Comparison of ENCODE assay signal across 11 cellular contexts in genomic region chr1:33306561-33307493, GRCh38. TPM values are rescaled to one million over a fixed set of nuclear protein-coding genes. Genes with fewer than 3 reads are reported as not detected.
A peak's percentile ranks its signal among the peaks of the same experiment; 100 is the strongest.
DNase-seq lines count a peak whose midpoint lies in the region; ATAC-seq and TF ChIP-seq lines count a peak whose summit lies in the region.
"Had no signal": no experiment of that assay in that cellular context is flagged by ENCODE, and none has a peak within 500 bp of the region (broad histone marks: within the 10 kb centered on the region; RNA-seq: fewer than 3 reads in every experiment).

No MANE protein-coding gene starts in this region.

- CTCF ChIA-PET in IMR-90 (lab: Yijun Ruan, JAX): no interaction called here

- H3K9me3 ChIP-seq in IMR-90 (ENCODE audit: control insufficient read depth, insufficient read depth, low read length) (no peaks in the 10 kb centered on the region), esophagus (ENCODE audit: control insufficient read depth in 2 of 2, insufficient read depth in 1 of 2, low read depth in 1 of 2, low read length in 1 of 2) (no peaks in the 10 kb centered on the region), lung (ENCODE audit: control insufficient read depth in 2 of 2, insufficient read depth in 1 of 2, low read length in 1 of 2) (no peaks in the 10 kb centered on the region), stomach smooth muscle (ENCODE audit: control insufficient read depth in 2 of 2, low read length in 2 of 2) (no peaks in the 10 kb centered on the region)

- H2BK15ac ChIP-seq in IMR-90 (ENCODE audit: low read depth, low read length): no peak overlapping the region

- no peak overlapping the region for H2AK5ac ChIP-seq in IMR-90 (ENCODE audit: low read depth, low read length)

- peaks cover 4% of the 10 kb centered on the region; the same call in 1 of the 2 replicates for H3K4me1 ChIP-seq in IMR-90 (ENCODE audit: control insufficient read depth, insufficient read depth, low read length)
- H3K4me1 ChIP-seq in esophagus (ENCODE audit: control insufficient read depth in 2 of 2, insufficient read depth in 2 of 2, low read length in 1 of 2): peaks cover 2 to 10% of the 10 kb centered on the region in 2 donors
- H3K4me1 ChIP-seq in lung (ENCODE audit: control insufficient read depth in 2 of 2, insufficient read depth in 2 of 2, low read length in 2 of 2): peaks cover 0 to 8% of the 10 kb centered on the region in 2 donors
- H3K4me1 ChIP-seq in stomach smooth muscle (ENCODE audit: control insufficient read depth, insufficient read depth, low read length): peaks cover 6% of the 10 kb centered on the region

- TF ChIP-seq RAD21 in IMR-90 (IDR thresholded peaks at IDR 0.05; ENCODE audit: low read length): no peak

- H4K5ac ChIP-seq in IMR-90 (ENCODE audit: low read depth, low read length): peak overlapping the region; percentile 16; the same call in 1 of the 2 replicates

- no TSS peak for BruUV-seq in IMR-90 (replicated peaks; lab: Mats Ljungman, UMichigan)

- peak overlapping the region; percentile 55 for H2AK9ac ChIP-seq in IMR-90 (replicated peaks; ENCODE audit: low read depth, low read length, poor library complexity)

- no peak overlapping the region for H3K14ac ChIP-seq in IMR-90 (replicated peaks; ENCODE audit: low read depth, low read length)

- no peak overlapping the region for H3K56ac ChIP-seq in IMR-90 (ENCODE audit: extremely low read depth, insufficient read depth, low read length)

- dilution Hi-C loops in IMR-90 (cut with HindIII; ENCODE audit: low sequenced_read_pairs, unreplicated experiment): no loop called here

- intact Hi-C loops in IMR-90 (cut with micrococcal nuclease): no loop called here

- no peak overlapping the region for H2BK5ac ChIP-seq in IMR-90 (ENCODE audit: low read depth, low read length, poor library complexity, severe bottlenecking)

- H3K27me3 ChIP-seq in IMR-90 (ENCODE audit: control insufficient read depth, insufficient read depth, low read length) (no peaks in the 10 kb centered on the region; the same call in 1 of the 2 replicates), esophagus (ENCODE audit: control insufficient read depth in 1 of 2, insufficient read depth in 2 of 2, low read length in 2 of 2) (no peaks in the 10 kb centered on the region), lung (ENCODE audit: control insufficient read depth, insufficient read depth) (no peaks in the 10 kb centered on the region), stomach smooth muscle (ENCODE audit: control insufficient read depth in 1 of 2, insufficient read depth in 2 of 2, low read length in 2 of 2) (peaks cover 0 to 10% of the 10 kb centered on the region in 2 donors)

- POLR2A ChIA-PET in IMR-90 (lab: Charles Lee; ENCODE audit: unreplicated experiment): no interaction called here

- H2BK20ac ChIP-seq in IMR-90 (ENCODE audit: low read depth, low read length): no peak overlapping the region

- ATAC-seq in IMR-90 (ENCODE audit: low read depth) (no peak; the same call in 1 of the 2 replicates), lung (ENCODE audit: insufficient read depth, low FRiP score) (peak; percentile 25)

- no peaks in the 10 kb centered on the region; the same call in 1 of the 2 replicates for H3K9me1 ChIP-seq in IMR-90 (ENCODE audit: insufficient read depth, low read length)

- TF ChIP-seq CTCF in IMR-90 (conservative IDR thresholded peaks at IDR 0.05; ENCODE audit: low read depth, low read length) (no peak), lung (IDR thresholded peaks at IDR 0.05; ENCODE audit: control extremely low read depth, extremely low read depth) (no peak)

- H3K23ac ChIP-seq in IMR-90 (ENCODE audit: low read depth, low read length): no peak overlapping the region

- no peak overlapping the region for H3K4me3 ChIP-seq in IMR-90 (ENCODE audit: insufficient read depth, low read depth, low read length)
- peak overlapping the region; percentile 32 for H3K4me3 ChIP-seq in esophagus (ENCODE audit: low read depth in 1 of 2, low read length in 2 of 2)
- H3K4me3 ChIP-seq in lung: no peak overlapping the region
- H3K4me3 ChIP-seq in stomach smooth muscle (ENCODE audit: low read length in 2 of 2): peak overlapping the region; percentile 40 to 67

- DNase-seq in IMR-90 (no peak), lung (ENCODE audit: low spot score) (no peak), NCI-H1048 (lab: John Stamatoyannopoulos, UW) (no peak), OCI-M1 (lab: John Stamatoyannopoulos, UW) (no peak)
- no peak for DNase-seq in activated effector memory CD4-positive, alpha-beta T cell treated with anti-CD3 and anti-CD28 coated beads, Interleukin-2, amount 50 U/mL, for 16 hours
- DNase-seq: activated CD4-positive, CD25-positive, alpha-beta regulatory T cell treated with anti-CD3 and anti-CD28 coated beads, Interleukin-2, amount 50 U/mL, for 72 hours; EL; NCI-H2081 treated with DMSO at 0.1 percent for 48 hours had no signal

- no peak overlapping the region for H4K8ac ChIP-seq in IMR-90 (ENCODE audit: low read depth in 2 of 2, low read length in 2 of 2)

- TF ChIP-seq POLR2A in IMR-90 (IDR thresholded peaks at IDR 0.05; ENCODE audit: low read depth, low read length): no peak

- H2AFZ ChIP-seq in IMR-90 (replicated peaks; ENCODE audit: low read length, poor library complexity): peak overlapping the region; percentile 87

- H3K27ac ChIP-seq in IMR-90 (ENCODE audit: insufficient read depth, low read length) (no peak overlapping the region), esophagus (ENCODE audit: low read depth in 2 of 2, low read length in 1 of 2) (peak overlapping the region in 1 of 2 donors; percentile 16), lung (ENCODE audit: low read depth in 1 of 2, low read length in 1 of 2) (no peak overlapping the region), stomach smooth muscle (ENCODE audit: low read length) (no peak overlapping the region)

- H4K91ac ChIP-seq in IMR-90 (ENCODE audit: insufficient read depth, low read depth, low read length): no peak overlapping the region

- no peak overlapping the region for H3K4ac ChIP-seq in IMR-90 (ENCODE audit: low read depth, low read length)

- no peak overlapping the region for H3K4me2 ChIP-seq in IMR-90 (ENCODE audit: low read depth, low read length)

- in situ Hi-C loops in IMR-90 (cut with MboI; ENCODE audit: low sequenced_read_pairs): no loop called here

- 26% methylated on average over 73 of the region's 118 CpGs; no CpG with 5 or more reads in 1 of the 2 experiments for WGBS in IMR-90 (ENCODE audit: extremely low coverage in 2 of 2, insufficient read length in 1 of 2), 2 experiments
- 17 to 18% methylated on average over 116 to 118 of the region's 118 CpGs for WGBS in esophagus, 2 donors
- 18 to 22% methylated on average over 90 to 118 of the region's 118 CpGs for WGBS in lung, 2 donors

- H3K18ac ChIP-seq in IMR-90 (ENCODE audit: low read depth, low read length): no peak overlapping the region

- no peak overlapping the region for H2BK120ac ChIP-seq in IMR-90 (ENCODE audit: low read depth, low read length)

- H3K9ac ChIP-seq in IMR-90 (ENCODE audit: low read depth, low read length): no peak overlapping the region
- H3K9ac ChIP-seq in stomach smooth muscle (ENCODE audit: low read length in 2 of 2): no peak overlapping the region

- H3K79me1 ChIP-seq in IMR-90 (ENCODE audit: low read depth in 1 of 2, low read length in 2 of 2): no peaks in the 10 kb centered on the region

- H4K20me1 ChIP-seq in IMR-90 (ENCODE audit: insufficient read depth, low read length): no peaks in the 10 kb centered on the region

- no peaks in the 10 kb centered on the region for H3K36me3 ChIP-seq in IMR-90 (ENCODE audit: control insufficient read depth, insufficient read depth, low read length)
- H3K36me3 ChIP-seq in esophagus (ENCODE audit: control insufficient read depth in 2 of 2, insufficient read depth in 2 of 2, low read length in 1 of 2): no peaks in the 10 kb centered on the region
- no peaks in the 10 kb centered on the region for H3K36me3 ChIP-seq in lung (ENCODE audit: control insufficient read depth in 2 of 2, insufficient read depth in 2 of 2, low read length in 2 of 2)
- H3K36me3 ChIP-seq in stomach smooth muscle (ENCODE audit: control insufficient read depth in 2 of 2, insufficient read depth in 2 of 2, low read length in 2 of 2): peaks cover 0 to 3% of the 10 kb centered on the region in 2 donors

TF ChIP-seq in IMR-90, 13 proteins besides CTCF, POLR2A, EP300 and RAD21:
- TF ChIP-seq CHD1 (IDR thresholded peaks at IDR 0.05; ENCODE audit: low read depth, low read length): no peak
- no peak for TF ChIP-seq SMC3 (IDR thresholded peaks at IDR 0.05; ENCODE audit: low read depth, low read length)
- TF ChIP-seq NFE2L2 (IDR thresholded peaks at IDR 0.05; ENCODE audit: low read depth, low read length): no peak

RNA-seq across cellular contexts. Expression of gene A3GALT2, which starts 14.1 kb away (rescaled TPM):
- total RNA-seq in IMR-90 (2012; rRNA removed) (not detected in 2 replicates), lung (under 1 TPM in 1 of 2 donors, not detected in 1; 0.28 TPM)
- polyA plus RNA-seq in IMR-90 (2012; rRNA removed) (not detected in 2 replicates), esophagus (under 1 TPM in 1 of 2 donors, not detected in 1; 0.04 TPM), lung (under 1 TPM in 1 of 2 donors, not detected in 1; 0.07 TPM)
- polyA plus RNA-seq in IMR-90 (2012; cell fraction: cytosol; rRNA removed): not detected in 2 replicates
- polyA plus RNA-seq in IMR-90 (2012; cell fraction: nucleus; rRNA removed; ENCODE audit: low replicate concordance): 0.23 and 1.2 TPM in 2 replicates
- total RNA-seq: H4 had no signal

RNA-seq across cellular contexts. Expression of gene ZNF362, which starts 50.5 kb away (rescaled TPM):
- total RNA-seq in IMR-90 (2012; rRNA removed) (5.3 and 5.7 TPM in 2 replicates), lung (10 to 100 TPM; 17.0 to 35.0 TPM)
- polyA plus RNA-seq in IMR-90 (2012; rRNA removed) (12.9 and 14.2 TPM in 2 replicates), esophagus (10 to 100 TPM in 1 of 2 donors, 1 to 10 TPM in 1; 6.8 to 13.3 TPM), lung (10 to 100 TPM; 10.2 to 16.1 TPM)
- polyA plus RNA-seq in IMR-90 (2012; cell fraction: cytosol; rRNA removed): 14.6 and 19.8 TPM in 2 replicates
- polyA plus RNA-seq in IMR-90 (2012; cell fraction: nucleus; rRNA removed; ENCODE audit: low replicate concordance): 21.2 and 50.4 TPM in 2 replicates

Comparison
In these comparisons a context has a peak if more than half of its experiments do, and no peak if none do; other contexts are left out.
1. H3K4me3 ChIP-seq: peak in esophagus (2 of 2) and stomach smooth muscle (2 of 2); none in IMR-90 (single experiment) and lung (single experiment).